In genomic region chr4:90357117-90357710, GRCh38 we compare ENCODE assay signal across 8 cellular contexts.
A peak's percentile ranks its signal among the peaks of the same experiment; 100 is the strongest.
DNase-seq lines count a peak whose midpoint lies in the region; ATAC-seq and TF ChIP-seq lines count a peak whose summit lies in the region.

No MANE protein-coding gene starts in this region.

- no peaks in the 10 kb centered on the region for H3K9me3 Mint-ChIP-seq in mesothelial cell of epicardium

- H4K20me1 ChIP-seq in GM23248 (ENCODE audit: insufficient read depth) (no peaks in the 10 kb centered on the region), mammary epithelial cell (ENCODE audit: insufficient read depth, low read length) (no peaks in the 10 kb centered on the region)

- H3K27ac Mint-ChIP-seq in mesothelial cell of epicardium, result no peak overlapping the region

- no peaks in the 10 kb centered on the region for H3K79me2 ChIP-seq in GM23248 (ENCODE audit: insufficient read depth)
- H3K79me2 ChIP-seq in mammary epithelial cell (ENCODE audit: insufficient read depth, low read length), result no peaks in the 10 kb centered on the region

- ATAC-seq in HG03571 (IDR thresholded peaks at IDR 0.05; ENCODE audit: unreplicated experiment) (no peak), gastrocnemius medialis (no peak)

- H3K9me3 ChIP-seq in GM23248 (ENCODE audit: low read depth), result no peaks in the 10 kb centered on the region
- H3K9me3 ChIP-seq in mammary epithelial cell (replicated peaks; ENCODE audit: insufficient read depth, low read length), result no peaks in the 10 kb centered on the region
- H3K9me3 ChIP-seq in gastrocnemius medialis, result no peaks in the 10 kb centered on the region

- H3K4me1 ChIP-seq in GM23248 (ENCODE audit: insufficient read depth), result no peaks in the 10 kb centered on the region
- no peaks in the 10 kb centered on the region for H3K4me1 ChIP-seq in mammary epithelial cell (ENCODE audit: insufficient read depth, low read length)
- H3K4me1 ChIP-seq in gastrocnemius medialis, result no peaks in the 10 kb centered on the region

- H3K9me2 ChIP-seq in GM23248 (ENCODE audit: insufficient read depth), result no peaks in the 10 kb centered on the region

- H3K36me3 ChIP-seq in GM23248 (ENCODE audit: low read depth) (no peaks in the 10 kb centered on the region), mammary epithelial cell (ENCODE audit: insufficient read depth, low read length) (no peaks in the 10 kb centered on the region), gastrocnemius medialis (no peaks in the 10 kb centered on the region)

- in situ Hi-C loops in GM23248 (cut with MboI) (no loop called here), mammary epithelial cell (cut with MboI; ENCODE audit: low sequenced_read_pairs in 2 of 2) (no loop called here), gastrocnemius medialis (cut with MboI; ENCODE audit: low sequenced_read_pairs in 4 of 4) (no loop called here)

- 0 to 3% methylated on average over 3 of the region's 3 CpGs for WGBS in GM23248 (ENCODE audit: low coverage in 1 of 2, low lambda C conversion rate in 2 of 2, missing lambda C conversion rate in 2 of 2), 2 experiments
- 26% methylated on average over 3 of the region's 3 CpGs for WGBS in mammary epithelial cell (ENCODE audit: low coverage, missing lambda C conversion rate)

- CTCF ChIA-PET in mammary epithelial cell (lab: Charles Lee; ENCODE audit: low non-redundant PET), result no interaction called here

- H3K4me2 ChIP-seq in GM23248 (ENCODE audit: unreplicated experiment) (no peak overlapping the region), mammary epithelial cell (ENCODE audit: insufficient read depth, low read depth, low read length) (no peak overlapping the region)

- H3F3A ChIP-seq in GM23248 (ENCODE audit: insufficient read depth), result no peaks in the 10 kb centered on the region

- peaks cover 5% of the 10 kb centered on the region for H3K4me1 Mint-ChIP-seq in mesothelial cell of epicardium

- DNase-seq in CD1c-positive myeloid dendritic cell (ENCODE audit: extremely low spot score), result peak; percentile 17
- peak; percentile 67 for DNase-seq in GM23248
- peak; percentile 20 for DNase-seq in NCI-H345 treated with DMSO at 0.1 percent for 48 hours (lab: John Stamatoyannopoulos, UW; ENCODE audit: unreplicated experiment)
- peak; percentile 36 for DNase-seq in mammary epithelial cell
- DNase-seq in mesothelial cell of epicardium (ENCODE audit: low spot score in 2 of 2, unreplicated experiment in 2 of 2), result no peak
- DNase-seq in activated T-cell treated with anti-CD3 and anti-CD28 coated beads for 4 hours, result no peak
- DNase-seq in gastrocnemius medialis, result no peak

- BruUV-seq in mammary epithelial cell (replicated peaks; lab: Mats Ljungman, UMichigan), result no TSS peak

- TF ChIP-seq CTCF in mammary epithelial cell (conservative IDR thresholded peaks at IDR 0.05 in 1 of 2, IDR thresholded peaks at IDR 0.05 in 1 of 2; ENCODE audit: extremely low read depth in 1 of 2, insufficient read depth in 1 of 2, low read depth in 1 of 2, low read length in 2 of 2), result peak; percentile 58 to 64
- TF ChIP-seq CTCF in mesothelial cell of epicardium (IDR thresholded peaks at IDR 0.05; ENCODE audit: unreplicated experiment), result peak; percentile 54
- TF ChIP-seq CTCF in gastrocnemius medialis (IDR thresholded peaks at IDR 0.05 in 4 of 5, conservative IDR thresholded peaks at IDR 0.05 in 1 of 5), result no peak

- H3K27me3 Mint-ChIP-seq in mesothelial cell of epicardium (ENCODE audit: low read depth), result no peaks in the 10 kb centered on the region

- intact Hi-C loops in mammary epithelial cell (cut with micrococcal nuclease) (loop anchor here (2.0 to 5.0 kb wide), 2 partner anchors 40 to 760 kb away; no protein-coding TSS in a partner anchor), gastrocnemius medialis (cut with DNase I; ENCODE audit: low total_unique reads) (no loop called here)

- H3K36me3 Mint-ChIP-seq in mesothelial cell of epicardium, result no peaks in the 10 kb centered on the region

- H3K27me3 ChIP-seq in GM23248 (replicated peaks; ENCODE audit: insufficient read depth) (no peaks in the 10 kb centered on the region), mammary epithelial cell (ENCODE audit: insufficient read depth, low read length) (no peaks in the 10 kb centered on the region), gastrocnemius medialis (no peaks in the 10 kb centered on the region)

- H3K4me3 Mint-ChIP-seq in mesothelial cell of epicardium, result peak overlapping the region; percentile 48

- H3K4me3 ChIP-seq in GM23248, result no peak overlapping the region
- no peak overlapping the region for H3K4me3 ChIP-seq in mammary epithelial cell (replicated peaks in 1 of 3; ENCODE audit: insufficient read depth in 1 of 3, low read depth in 2 of 3, low read length in 3 of 3)
- no peak overlapping the region for H3K4me3 ChIP-seq in gastrocnemius medialis

- peak overlapping the region; percentile 64 for H2AFZ ChIP-seq in GM23248
- no peak overlapping the region for H2AFZ ChIP-seq in mammary epithelial cell (ENCODE audit: low read depth, low read length)

- dilution Hi-C loops in mammary epithelial cell (cut with HindIII; ENCODE audit: low sequenced_read_pairs), result no loop called here

- H3K27ac ChIP-seq in GM23248 (no peak overlapping the region), mammary epithelial cell (ENCODE audit: insufficient read depth, low read depth, low read length) (no peak overlapping the region), gastrocnemius medialis (no peak overlapping the region)

- H3K9ac ChIP-seq in GM23248 (no peak overlapping the region), mammary epithelial cell (ENCODE audit: insufficient read depth, low read length) (no peak overlapping the region)

- no peak for TF ChIP-seq POLR2A in gastrocnemius medialis (IDR thresholded peaks at IDR 0.05)

Comparison
In these comparisons a context has a peak if more than half of its experiments do, and no peak if none do; other contexts are left out.
1. DNase-seq: peak in CD1c-positive myeloid dendritic cell (single experiment), GM23248 (single experiment), NCI-H345 treated with DMSO at 0.1 percent for 48 hours (single experiment) and mammary epithelial cell (single experiment); none in mesothelial cell of epicardium (0 of 2), activated T-cell treated with anti-CD3 and anti-CD28 coated beads for 4 hours (single experiment) and gastrocnemius medialis (0 of 2).
2. CTCF ChIP-seq: peak in mammary epithelial cell (2 of 2) and mesothelial cell of epicardium (single experiment); none in gastrocnemius medialis (0 of 5).